10 cellular contexts compared by ENCODE assay signal in the genomic region with DNA sequence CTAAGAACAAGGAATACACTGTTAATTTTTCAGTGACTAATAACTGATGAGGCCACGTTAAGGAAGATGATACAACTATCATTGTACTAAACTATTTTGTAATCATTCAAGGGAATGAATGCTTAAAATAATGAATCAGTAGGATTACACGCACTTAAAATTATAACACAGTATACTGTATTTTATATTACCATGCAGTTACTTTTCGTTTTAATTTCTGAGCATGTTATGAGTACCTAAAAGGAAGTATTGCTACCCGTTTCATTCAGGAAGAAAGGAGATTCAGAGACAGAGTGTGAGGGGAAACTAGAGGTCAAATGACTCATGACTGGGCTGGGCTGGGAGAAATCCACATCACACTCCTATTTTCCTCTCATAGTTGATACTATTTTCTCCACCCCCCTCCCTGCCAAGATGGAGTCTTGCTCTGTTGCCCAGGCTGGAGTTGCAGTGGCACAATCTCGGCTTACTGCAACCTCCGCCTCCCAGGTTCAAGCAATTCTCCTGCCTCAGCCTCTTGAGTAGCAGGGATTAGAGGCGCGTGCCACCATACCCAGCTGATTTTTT.
A peak's percentile ranks its signal among the peaks of the same experiment; 100 is the strongest.
DNase-seq lines count a peak whose midpoint lies in the region; ATAC-seq and TF ChIP-seq lines count a peak whose summit lies in the region.
"Had no signal": no experiment of that assay in that cellular context is flagged by ENCODE, and none has a peak within 500 bp of the region (broad histone marks: within the 10 kb centered on the region; RNA-seq: fewer than 3 reads in every experiment).

No MANE protein-coding gene starts in this region.

- TF ChIP-seq CTCF in GM12865 (IDR thresholded peaks at IDR 0.05; ENCODE audit: insufficient read depth, low read depth, low read length, missing control alignments): no peak
- no peak for TF ChIP-seq CTCF in brain microvascular endothelial cell (IDR thresholded peaks at IDR 0.05; ENCODE audit: low read depth, low read length, missing control alignments)
- TF ChIP-seq CTCF in mucosa of descending colon (IDR thresholded peaks at IDR 0.05): no peak
- no peak for TF ChIP-seq CTCF in progenitor cell of endocrine pancreas (IDR thresholded peaks at IDR 0.05; ENCODE audit: unreplicated experiment)
- no peak for TF ChIP-seq CTCF in esophagus muscularis mucosa (IDR thresholded peaks at IDR 0.05)

- TF ChIP-seq POLR2A in esophagus muscularis mucosa (IDR thresholded peaks at IDR 0.05; ENCODE audit: low read depth): no peak

- no peak overlapping the region for H3K4me3 Mint-ChIP-seq in progenitor cell of endocrine pancreas (ENCODE audit: low read depth)

- no peaks in the 10 kb centered on the region for H3K27me3 Mint-ChIP-seq in progenitor cell of endocrine pancreas

- TF ChIP-seq EP300 in esophagus muscularis mucosa (IDR thresholded peaks at IDR 0.05): no peak

- peak; percentile 39 for DNase-seq in GM12865 (ENCODE audit: low read depth)
- DNase-seq in MG63: peak; percentile 73
- DNase-seq in brain microvascular endothelial cell: peak; percentile 88
- DNase-seq in mucosa of descending colon: no peak
- no peak for DNase-seq in progenitor cell of endocrine pancreas (ENCODE audit: low spot score, unreplicated experiment)
- no peak for DNase-seq in esophagus muscularis mucosa (ENCODE audit: extremely low spot score)
- DNase-seq in NCI-H2171 treated with DMSO at 0.1 percent for 48 hours (lab: John Stamatoyannopoulos, UW): no peak
- no peak for DNase-seq in substantia nigra (lab: John Stamatoyannopoulos, UW)
- DNase-seq: activated naive CD4-positive, alpha-beta T cell; NCI-H1092 had no signal

- intact Hi-C loops in mucosa of descending colon (cut with DNase I, micrococcal nuclease) (no loop called here), esophagus muscularis mucosa (cut with DNase I) (loop anchor here (10.0 kb wide), 1 partner anchor 98 kb away; no protein-coding TSS in a partner anchor)

- H3K27ac Mint-ChIP-seq in progenitor cell of endocrine pancreas: no peak overlapping the region

- peaks cover 9% of the 10 kb centered on the region for H3K4me1 ChIP-seq in mucosa of descending colon (ENCODE audit: low read depth)
- peaks cover 26 to 50% (median 44%) of the 10 kb centered on the region in 4 donors for H3K4me1 ChIP-seq in esophagus muscularis mucosa

- H3K9me3 ChIP-seq in MG63 (no peaks in the 10 kb centered on the region), mucosa of descending colon (no peaks in the 10 kb centered on the region), esophagus muscularis mucosa (no peaks in the 10 kb centered on the region)

- peak; percentile 75 for ATAC-seq in mucosa of descending colon

- peaks cover 15% of the 10 kb centered on the region for H3K4me1 Mint-ChIP-seq in progenitor cell of endocrine pancreas (ENCODE audit: low read depth)

- WGBS in esophagus muscularis mucosa: 72% methylated on average over 8 of the region's 8 CpGs

- H3K36me3 Mint-ChIP-seq in progenitor cell of endocrine pancreas (ENCODE audit: insufficient read depth): peaks cover 3% of the 10 kb centered on the region

- H3K36me3 ChIP-seq in MG63: no peaks in the 10 kb centered on the region
- H3K36me3 ChIP-seq in brain microvascular endothelial cell (replicated peaks): no peaks in the 10 kb centered on the region
- H3K36me3 ChIP-seq in mucosa of descending colon (ENCODE audit: low read depth): no peaks in the 10 kb centered on the region
- no peaks in the 10 kb centered on the region for H3K36me3 ChIP-seq in esophagus muscularis mucosa

- no peaks in the 10 kb centered on the region for H3K9me3 Mint-ChIP-seq in progenitor cell of endocrine pancreas (ENCODE audit: low read depth)

- in situ Hi-C loops in brain microvascular endothelial cell (cut with HindIII; ENCODE audit: low pct_ligation_motif_present, low sequenced_read_pairs): no loop called here

- H3K27me3 ChIP-seq in MG63: no peaks in the 10 kb centered on the region
- H3K27me3 ChIP-seq in brain microvascular endothelial cell (replicated peaks): no peaks in the 10 kb centered on the region
- H3K27me3 ChIP-seq in esophagus muscularis mucosa: no peaks in the 10 kb centered on the region

- H3K4me3 ChIP-seq in GM12865 (ENCODE audit: low read depth, low read length) (no peak overlapping the region), MG63 (no peak overlapping the region), brain microvascular endothelial cell (ENCODE audit: low read depth, low read length) (no peak overlapping the region), mucosa of descending colon (no peak overlapping the region), esophagus muscularis mucosa (no peak overlapping the region)

- H3K27ac ChIP-seq in brain microvascular endothelial cell (peak overlapping the region; percentile 97), esophagus muscularis mucosa (replicated peaks in 1 of 4) (peak overlapping the region in 1 of 4 donors; percentile 18), substantia nigra (ENCODE audit: low read depth, low read length, poor library complexity, severe bottlenecking) (no peak overlapping the region)

Comparison
In these comparisons a context has a peak if more than half of its experiments do, and no peak if none do; other contexts are left out.
1. DNase-seq: peak in GM12865 (single experiment), MG63 (single experiment) and brain microvascular endothelial cell (single experiment); none in mucosa of descending colon (0 of 3), progenitor cell of endocrine pancreas (single experiment), esophagus muscularis mucosa (single experiment), NCI-H2171 treated with DMSO at 0.1 percent for 48 hours (single experiment) and substantia nigra (0 of 49).